ENCODE assay signal across 2 cellular contexts in the genomic region with DNA sequence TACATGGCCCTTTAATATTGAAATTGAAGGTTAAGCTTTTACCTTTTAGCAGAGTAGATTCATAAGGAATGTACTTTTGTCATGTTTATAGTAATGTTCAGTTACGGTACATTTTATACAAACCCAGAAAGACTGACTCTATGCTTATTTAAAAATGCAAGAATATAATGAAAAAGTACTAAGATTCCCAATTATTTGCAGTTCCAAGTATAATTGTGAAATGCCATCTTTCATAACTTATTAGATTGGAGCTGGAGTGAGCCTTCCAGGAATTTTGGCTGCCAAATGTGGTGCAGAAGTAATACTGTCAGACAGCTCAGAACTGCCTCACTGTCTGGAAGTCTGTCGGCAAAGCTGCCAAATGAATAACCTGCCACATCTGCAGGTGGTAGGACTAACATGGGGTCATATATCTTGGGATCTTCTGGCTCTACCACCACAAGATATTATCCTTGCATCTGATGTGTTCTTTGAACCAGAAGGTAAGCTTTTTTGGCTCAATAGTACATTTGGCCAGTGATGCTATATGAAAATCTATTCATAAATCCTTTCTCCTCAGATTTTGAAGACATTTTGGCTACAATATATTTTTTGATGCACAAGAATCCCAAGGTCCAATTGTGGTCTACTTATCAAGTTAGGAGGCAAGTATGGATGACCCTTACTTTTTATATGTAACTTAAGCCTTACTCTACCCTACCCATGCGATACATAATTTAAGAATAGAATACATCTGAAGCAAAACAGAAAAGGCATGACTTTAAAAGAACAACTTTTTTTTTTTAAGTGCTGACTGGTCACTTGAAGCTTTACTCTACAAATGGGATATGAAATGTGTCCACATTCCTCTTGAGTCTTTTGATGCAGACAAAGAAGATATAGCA.
TF ChIP-seq lines count a peak whose summit lies in the region.

No MANE protein-coding gene starts in this region.

TF ChIP-seq in A549, 52 proteins besides CTCF, POLR2A, EP300 and RAD21 (continues in another document):
- TF ChIP-seq MYC (IDR thresholded peaks at IDR 0.05; ENCODE audit: borderline replicate concordance, low read length) (no peak), KDM1A (IDR thresholded peaks at IDR 0.05; ENCODE audit: low read depth) (no peak), PHF8 (IDR thresholded peaks at IDR 0.05; ENCODE audit: borderline replicate concordance, low read depth) (no peak), CBX2 (IDR thresholded peaks at IDR 0.05; ENCODE audit: borderline replicate concordance, low read depth) (no peak), NR3C1 (IDR thresholded peaks at IDR 0.05) (no peak), FOSB (CRISPR knock-in tag; IDR thresholded peaks at IDR 0.05) (peak; percentile 73), TFCP2L1 (CRISPR knock-in tag; IDR thresholded peaks at IDR 0.05) (peak; percentile 90), RCOR1 (IDR thresholded peaks at IDR 0.05; ENCODE audit: low read depth, low read length) (no peak), CHD4 (IDR thresholded peaks at IDR 0.05; ENCODE audit: borderline replicate concordance) (no peak), KDM5A (IDR thresholded peaks at IDR 0.05) (no peak), EHMT2 (IDR thresholded peaks at IDR 0.05; ENCODE audit: low read depth) (no peak), ZC3H11A (IDR thresholded peaks at IDR 0.05) (no peak), EHF (CRISPR knock-in tag; IDR thresholded peaks at IDR 0.05) (no peak; the same call in 1 of the 2 replicates), FOXS1 (CRISPR knock-in tag; IDR thresholded peaks at IDR 0.05) (no peak), NFE2L2 (conservative IDR thresholded peaks at IDR 0.05; ENCODE audit: low read length) (no peak), HOXA7 (CRISPR knock-in tag; IDR thresholded peaks at IDR 0.05) (peak; percentile 90), MAFK (IDR thresholded peaks at IDR 0.05; ENCODE audit: partially characterized antibody) (peak; percentile 30), ZSCAN20 (CRISPR knock-in tag; IDR thresholded peaks at IDR 0.05) (no peak), HOXB5 (CRISPR knock-in tag; IDR thresholded peaks at IDR 0.05) (no peak), SMC3 (IDR thresholded peaks at IDR 0.05) (no peak), ZNF302 (CRISPR knock-in tag; IDR thresholded peaks at IDR 0.05) (no peak), HDAC2 (IDR thresholded peaks at IDR 0.05) (no peak), MAZ (IDR thresholded peaks at IDR 0.05; ENCODE audit: borderline replicate concordance, low read depth, low read length) (no peak), RFX5 (IDR thresholded peaks at IDR 0.05) (no peak), GATA3 (IDR thresholded peaks at IDR 0.05; ENCODE audit: borderline replicate concordance) (no peak; the same call in 1 of the 2 replicates), JUNB (IDR thresholded peaks at IDR 0.05) (0 out of 2 replicates have a peak, but pooled peaks have one; percentile 14), ESRRA (IDR thresholded peaks at IDR 0.05; ENCODE audit: borderline replicate concordance, low read length) (no peak), RARB (CRISPR knock-in tag; IDR thresholded peaks at IDR 0.05) (peak; percentile 52; the same call in 1 of the 2 replicates), CBX8 (IDR thresholded peaks at IDR 0.05) (no peak), RNF2 (IDR thresholded peaks at IDR 0.05; ENCODE audit: borderline replicate concordance, low read depth) (no peak)
- TF ChIP-seq, protein P1, sequence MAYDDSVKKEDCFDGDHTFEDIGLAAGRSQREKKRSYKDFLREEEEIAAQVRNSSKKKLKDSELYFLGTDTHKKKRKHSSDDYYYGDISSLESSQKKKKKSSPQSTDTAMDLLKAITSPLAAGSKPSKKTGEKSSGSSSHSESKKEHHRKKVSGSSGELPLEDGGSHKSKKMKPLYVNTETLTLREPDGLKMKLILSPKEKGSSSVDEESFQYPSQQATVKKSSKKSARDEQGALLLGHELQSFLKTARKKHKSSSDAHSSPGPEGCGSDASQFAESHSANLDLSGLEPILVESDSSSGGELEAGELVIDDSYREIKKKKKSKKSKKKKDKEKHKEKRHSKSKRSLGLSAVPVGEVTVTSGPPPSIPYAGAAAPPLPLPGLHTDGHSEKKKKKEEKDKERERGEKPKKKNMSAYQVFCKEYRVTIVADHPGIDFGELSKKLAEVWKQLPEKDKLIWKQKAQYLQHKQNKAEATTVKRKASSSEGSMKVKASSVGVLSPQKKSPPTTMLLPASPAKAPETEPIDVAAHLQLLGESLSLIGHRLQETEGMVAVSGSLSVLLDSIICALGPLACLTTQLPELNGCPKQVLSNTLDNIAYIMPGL (CRISPR knock-in tag; IDR thresholded peaks at IDR 0.05; ENCODE audit: borderline replicate concordance): peak; percentile 72; the same call in 1 of the 2 replicates
- TF ChIP-seq, protein P2, sequence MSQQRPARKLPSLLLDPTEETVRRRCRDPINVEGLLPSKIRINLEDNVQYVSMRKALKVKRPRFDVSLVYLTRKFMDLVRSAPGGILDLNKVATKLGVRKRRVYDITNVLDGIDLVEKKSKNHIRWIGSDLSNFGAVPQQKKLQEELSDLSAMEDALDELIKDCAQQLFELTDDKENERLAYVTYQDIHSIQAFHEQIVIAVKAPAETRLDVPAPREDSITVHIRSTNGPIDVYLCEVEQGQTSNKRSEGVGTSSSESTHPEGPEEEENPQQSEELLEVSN (IDR thresholded peaks at IDR 0.05; ENCODE audit: borderline replicate concordance, low read depth): no peak
- TF ChIP-seq, protein P3, sequence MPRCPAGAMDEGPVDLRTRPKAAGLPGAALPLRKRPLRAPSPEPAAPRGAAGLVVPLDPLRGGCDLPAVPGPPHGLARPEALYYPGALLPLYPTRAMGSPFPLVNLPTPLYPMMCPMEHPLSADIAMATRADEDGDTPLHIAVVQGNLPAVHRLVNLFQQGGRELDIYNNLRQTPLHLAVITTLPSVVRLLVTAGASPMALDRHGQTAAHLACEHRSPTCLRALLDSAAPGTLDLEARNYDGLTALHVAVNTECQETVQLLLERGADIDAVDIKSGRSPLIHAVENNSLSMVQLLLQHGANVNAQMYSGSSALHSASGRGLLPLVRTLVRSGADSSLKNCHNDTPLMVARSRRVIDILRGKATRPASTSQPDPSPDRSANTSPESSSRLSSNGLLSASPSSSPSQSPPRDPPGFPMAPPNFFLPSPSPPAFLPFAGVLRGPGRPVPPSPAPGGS (IDR thresholded peaks at IDR 0.05): 0 out of 3 replicates have a peak, but pooled peaks have one; percentile 7
- TF ChIP-seq, protein P4, sequence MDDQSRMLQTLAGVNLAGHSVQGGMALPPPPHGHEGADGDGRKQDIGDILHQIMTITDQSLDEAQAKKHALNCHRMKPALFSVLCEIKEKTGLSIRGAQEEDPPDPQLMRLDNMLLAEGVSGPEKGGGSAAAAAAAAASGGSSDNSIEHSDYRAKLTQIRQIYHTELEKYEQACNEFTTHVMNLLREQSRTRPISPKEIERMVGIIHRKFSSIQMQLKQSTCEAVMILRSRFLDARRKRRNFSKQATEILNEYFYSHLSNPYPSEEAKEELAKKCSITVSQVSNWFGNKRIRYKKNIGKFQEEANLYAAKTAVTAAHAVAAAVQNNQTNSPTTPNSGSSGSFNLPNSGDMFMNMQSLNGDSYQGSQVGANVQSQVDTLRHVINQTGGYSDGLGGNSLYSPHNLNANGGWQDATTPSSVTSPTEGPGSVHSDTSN (IDR thresholded peaks at IDR 0.05): peak; percentile 7; the same call in 1 of the 2 replicates
- TF ChIP-seq, protein P5, sequence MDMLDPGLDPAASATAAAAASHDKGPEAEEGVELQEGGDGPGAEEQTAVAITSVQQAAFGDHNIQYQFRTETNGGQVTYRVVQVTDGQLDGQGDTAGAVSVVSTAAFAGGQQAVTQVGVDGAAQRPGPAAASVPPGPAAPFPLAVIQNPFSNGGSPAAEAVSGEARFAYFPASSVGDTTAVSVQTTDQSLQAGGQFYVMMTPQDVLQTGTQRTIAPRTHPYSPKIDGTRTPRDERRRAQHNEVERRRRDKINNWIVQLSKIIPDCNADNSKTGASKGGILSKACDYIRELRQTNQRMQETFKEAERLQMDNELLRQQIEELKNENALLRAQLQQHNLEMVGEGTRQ (IDR thresholded peaks at IDR 0.05): no peak

TF ChIP-seq in GM12891, 5 proteins besides CTCF, POLR2A, EP300 and RAD21:
- TF ChIP-seq PAX5 (IDR thresholded peaks at IDR 0.05; ENCODE audit: insufficient read depth, low read length, severe bottlenecking) (no peak), POU2F2 (IDR thresholded peaks at IDR 0.05; ENCODE audit: low read depth, low read length) (0 out of 2 replicates have a peak, but pooled peaks have one; percentile 42), SPI1 (IDR thresholded peaks at IDR 0.05; ENCODE audit: low read depth, low read length) (no peak), TAF1 (IDR thresholded peaks at IDR 0.05; ENCODE audit: low read depth, low read length) (no peak), POLR2AphosphoS5 (IDR thresholded peaks at IDR 0.05; ENCODE audit: low read depth, low read length) (peak; percentile 84)
TF ChIP-seq in GM12891: peak in this region for 2.
